ENCODE assay signal across 14 cellular contexts in genomic region chr5:50435131-50435530, GRCh38. TPM values are rescaled to one million over a fixed set of nuclear protein-coding genes. Genes with fewer than 3 reads are reported as not detected.
DNase-seq lines count a peak whose midpoint lies in the region; ATAC-seq and TF ChIP-seq lines count a peak whose summit lies in the region.
"Had no signal": no experiment of that assay in that cellular context is flagged by ENCODE, and none has a peak within 500 bp of the region (broad histone marks: within the 10 kb centered on the region; RNA-seq: fewer than 3 reads in every experiment).

No MANE protein-coding gene starts in this region.

- peak overlapping the region; percentile 34 for H3K27ac ChIP-seq in DOHH2 (ENCODE audit: low read depth, low read length)
- H3K27ac ChIP-seq in OCI-LY1 (ENCODE audit: low read depth, low read length, poor library complexity, severe bottlenecking) = peak overlapping the region; percentile 14
- H3K27ac ChIP-seq in aorta (ENCODE audit: low read depth in 1 of 2, low read length in 2 of 2) = no peak overlapping the region
- no peak overlapping the region for H3K27ac ChIP-seq in mammary epithelial cell (ENCODE audit: insufficient read depth, low read depth, low read length)
- H3K27ac ChIP-seq: heart right ventricle, right lobe of liver had no signal

- peak overlapping the region; percentile 9 to 52 (median 36) for H3K27ac Mint-ChIP-seq in naive B cell
- H3K27ac Mint-ChIP-seq: nephron had no signal

- H3K9me3 ChIP-seq in DOHH2 (ENCODE audit: control insufficient read depth, insufficient read depth, low read length) (no peaks in the 10 kb centered on the region), OCI-LY1 (ENCODE audit: low read length) (no peaks in the 10 kb centered on the region), aorta (ENCODE audit: control insufficient read depth, low read length) (no peaks in the 10 kb centered on the region), mammary epithelial cell (replicated peaks; ENCODE audit: insufficient read depth, low read length) (no peaks in the 10 kb centered on the region)
- H3K9me3 ChIP-seq: heart right ventricle, right lobe of liver, SK-N-SH had no signal

- H3K36me3 Mint-ChIP-seq in naive B cell = peaks cover 5 to 11% of the 10 kb centered on the region in 2 donors

- dilution Hi-C loops in mammary epithelial cell (cut with HindIII; ENCODE audit: low sequenced_read_pairs) = no loop called here

- H4K20me1 ChIP-seq in DOHH2 (ENCODE audit: control insufficient read depth, insufficient read depth, low read depth, low read length) = no peaks in the 10 kb centered on the region
- H4K20me1 ChIP-seq in OCI-LY1 (ENCODE audit: insufficient read depth, low read length) = no peaks in the 10 kb centered on the region
- no peaks in the 10 kb centered on the region for H4K20me1 ChIP-seq in mammary epithelial cell (ENCODE audit: insufficient read depth, low read length)

- H3K36me3 ChIP-seq in DOHH2 (ENCODE audit: control insufficient read depth, low read length) = peaks cover 68% of the 10 kb centered on the region
- H3K36me3 ChIP-seq in OCI-LY1 (ENCODE audit: insufficient read depth, low read length) = peaks cover 4% of the 10 kb centered on the region
- no peaks in the 10 kb centered on the region for H3K36me3 ChIP-seq in aorta (ENCODE audit: control insufficient read depth in 1 of 2, insufficient read depth in 2 of 2, low read length in 1 of 2)
- peaks cover 2% of the 10 kb centered on the region for H3K36me3 ChIP-seq in mammary epithelial cell (ENCODE audit: insufficient read depth, low read length)
- H3K36me3 ChIP-seq: heart right ventricle, right lobe of liver had no signal

- TF ChIP-seq CTCF in DOHH2 (IDR thresholded peaks at IDR 0.05; ENCODE audit: low read depth, low read length, poor library complexity, severe bottlenecking) (no peak), GM20000 (IDR thresholded peaks at IDR 0.05; ENCODE audit: extremely low read depth, missing control alignments) (no peak), OCI-LY1 (IDR thresholded peaks at IDR 0.05; ENCODE audit: low read length) (no peak), mammary epithelial cell (conservative IDR thresholded peaks at IDR 0.05 in 1 of 2, IDR thresholded peaks at IDR 0.05 in 1 of 2; ENCODE audit: extremely low read depth in 1 of 2, insufficient read depth in 1 of 2, low read depth in 1 of 2, low read length in 2 of 2) (no peak)

- no peaks in the 10 kb centered on the region for H3K9me3 Mint-ChIP-seq in naive B cell
- H3K9me3 Mint-ChIP-seq: nephron had no signal

- 89 to 90% methylated on average over 3 of the region's 3 CpGs for WGBS in aorta, 2 donors
- 97% methylated on average over 3 of the region's 3 CpGs for WGBS in mammary epithelial cell (ENCODE audit: low coverage, missing lambda C conversion rate)

- H3K4me1 ChIP-seq in DOHH2 (ENCODE audit: control insufficient read depth, low read length) (peaks cover 81% of the 10 kb centered on the region), OCI-LY1 (ENCODE audit: insufficient read depth, low read length, severe bottlenecking) (peaks cover 93% of the 10 kb centered on the region), aorta (ENCODE audit: control insufficient read depth in 1 of 2, insufficient read depth in 2 of 2, low read length in 2 of 2) (no peaks in the 10 kb centered on the region), mammary epithelial cell (ENCODE audit: insufficient read depth, low read length) (peaks cover 14% of the 10 kb centered on the region)
- H3K4me1 ChIP-seq: right lobe of liver had no signal

- peak overlapping the region; percentile 58 for H3K4me3 ChIP-seq in DOHH2 (ENCODE audit: low read length)
- peak overlapping the region; percentile 24 for H3K4me3 ChIP-seq in OCI-LY1 (ENCODE audit: low read depth, low read length, poor library complexity, severe bottlenecking)
- H3K4me3 ChIP-seq in aorta (ENCODE audit: low read length in 2 of 2) = no peak overlapping the region
- H3K4me3 ChIP-seq in mammary epithelial cell (replicated peaks in 1 of 3; ENCODE audit: insufficient read depth in 1 of 3, low read depth in 2 of 3, low read length in 3 of 3) = no peak overlapping the region
- H3K4me3 ChIP-seq: heart right ventricle, right lobe of liver had no signal

- H3K4me1 Mint-ChIP-seq in naive B cell = peaks cover 47 to 87% (median 66%) of the 10 kb centered on the region in 3 donors

- no peaks in the 10 kb centered on the region for H3K9me2 ChIP-seq in DOHH2 (replicated peaks; ENCODE audit: control insufficient read depth, low read length)
- no peaks in the 10 kb centered on the region for H3K9me2 ChIP-seq in OCI-LY1 (ENCODE audit: low read depth, low read length)
- H3K9me2 ChIP-seq: SK-N-SH had no signal

- DNase-seq in GM20000 (ENCODE audit: low spot score) (peak; percentile 19), naive B cell (no peak), aorta (no peak), AML-193 (lab: John Stamatoyannopoulos, UW) (no peak), mammary epithelial cell (no peak)
- DNase-seq: activated gamma-delta T cell treated with Interleukin-2 at 50 U/mL for 16 hours; heart right ventricle; left cardiac atrium; right lobe of liver; SK-N-SH; stimulated activated CD4-positive, alpha-beta T cell treated with anti-CD3 and anti-CD28 coated beads, Interleukin-4, amount 100 ng/mL, for 4 hours had no signal

- H3F3A ChIP-seq in DOHH2 (ENCODE audit: control insufficient read depth, insufficient read depth) (peaks cover 9% of the 10 kb centered on the region; the same call in 1 of the 2 replicates), OCI-LY1 (ENCODE audit: insufficient read depth, low read length) (0 out of 2 replicates have a peak, but pooled peaks cover 3% of the 10 kb centered on the region)

- H3K27me3 Mint-ChIP-seq in naive B cell = no peaks in the 10 kb centered on the region

- intact Hi-C loops in aorta (cut with DNase I) (no loop called here), mammary epithelial cell (cut with micrococcal nuclease) (loop anchor here (10.0 kb wide), 1 partner anchor 320 kb away; no protein-coding TSS in a partner anchor)

- H3K27me3 ChIP-seq in DOHH2 (ENCODE audit: control insufficient read depth, low read length) = no peaks in the 10 kb centered on the region
- H3K27me3 ChIP-seq in OCI-LY1 (ENCODE audit: insufficient read depth, low read length) = no peaks in the 10 kb centered on the region
- no peaks in the 10 kb centered on the region for H3K27me3 ChIP-seq in aorta (ENCODE audit: control insufficient read depth in 1 of 2, insufficient read depth in 2 of 2, low read length in 1 of 2)
- no peaks in the 10 kb centered on the region for H3K27me3 ChIP-seq in mammary epithelial cell (ENCODE audit: insufficient read depth, low read length)
- H3K27me3 ChIP-seq: right lobe of liver had no signal

- no peak overlapping the region for H2AFZ ChIP-seq in OCI-LY1 (ENCODE audit: low read length)
- H2AFZ ChIP-seq in mammary epithelial cell (ENCODE audit: low read depth, low read length) = no peak overlapping the region

- H3K9ac ChIP-seq in OCI-LY1 (ENCODE audit: low read length) (no peak overlapping the region; the same call in 1 of the 2 replicates), mammary epithelial cell (ENCODE audit: insufficient read depth, low read length) (no peak overlapping the region)
- H3K9ac ChIP-seq: SK-N-SH had no signal

- H3K4me2 ChIP-seq in DOHH2 (ENCODE audit: low read length) = peak overlapping the region; percentile 79
- H3K4me2 ChIP-seq in OCI-LY1 (ENCODE audit: low read length) = peak overlapping the region; percentile 58
- no peak overlapping the region for H3K4me2 ChIP-seq in mammary epithelial cell (ENCODE audit: insufficient read depth, low read depth, low read length)
- H3K4me2 ChIP-seq: SK-N-SH had no signal

- no TSS peak for BruUV-seq in mammary epithelial cell (replicated peaks; lab: Mats Ljungman, UMichigan)

- CTCF ChIA-PET in mammary epithelial cell (lab: Charles Lee; ENCODE audit: low non-redundant PET) = no interaction called here

- peak overlapping the region in 3 of 8 donors; percentile 0 to 22 (median 18) for H3K4me3 Mint-ChIP-seq in naive B cell
- H3K4me3 Mint-ChIP-seq: nephron had no signal

- no peak for ATAC-seq in naive B cell (ENCODE audit: low read depth in 2 of 2)
- ATAC-seq in aorta (ENCODE audit: low FRiP score) = no peak
- ATAC-seq: heart right ventricle, left cardiac atrium, right lobe of liver had no signal

- in situ Hi-C loops in mammary epithelial cell (cut with MboI; ENCODE audit: low sequenced_read_pairs in 2 of 2) = no loop called here

- peaks cover 100% of the 10 kb centered on the region for H3K79me2 ChIP-seq in DOHH2 (ENCODE audit: control insufficient read depth, low read length)
- peaks cover 97% of the 10 kb centered on the region for H3K79me2 ChIP-seq in OCI-LY1 (ENCODE audit: insufficient read depth, low read length)
- H3K79me2 ChIP-seq in mammary epithelial cell (ENCODE audit: insufficient read depth, low read length) = peaks cover 63% of the 10 kb centered on the region

RNA-seq across cellular contexts. Expression of gene EMB, which starts 6.0 kb away (rescaled TPM):
- 100 to 1,000 TPM in 4 of 6 donors, 10 to 100 TPM in 2; 95.7 to 164 (median 113) TPM for polyA plus RNA-seq in naive B cell (ENCODE audit: low read depth in 6 of 6)
- 10 to 100 TPM; 21.5 to 40.2 TPM for total RNA-seq in aorta
- polyA plus RNA-seq in aorta = 10 to 100 TPM in 1 of 2 donors, 1 to 10 TPM in 1; 2.5 to 15.8 TPM
- 100 to 1,000 TPM in 1 of 2 donors, 10 to 100 TPM in 1; 72.9 to 110 TPM for total RNA-seq in mammary epithelial cell
- polyA plus RNA-seq in mammary epithelial cell = 34.7 TPM
- polyA minus RNA-seq in mammary epithelial cell = 15.1 TPM

Comparison
In these comparisons a context has a peak if more than half of its experiments do, and no peak if none do; other contexts are left out.
1. H3K27ac ChIP-seq: peak in DOHH2 (single experiment) and OCI-LY1 (single experiment); none in aorta (0 of 2) and mammary epithelial cell (single experiment).
2. H3K4me3 ChIP-seq: peak in DOHH2 (single experiment) and OCI-LY1 (single experiment); none in aorta (0 of 2) and mammary epithelial cell (0 of 3).